In the genomic region with DNA sequence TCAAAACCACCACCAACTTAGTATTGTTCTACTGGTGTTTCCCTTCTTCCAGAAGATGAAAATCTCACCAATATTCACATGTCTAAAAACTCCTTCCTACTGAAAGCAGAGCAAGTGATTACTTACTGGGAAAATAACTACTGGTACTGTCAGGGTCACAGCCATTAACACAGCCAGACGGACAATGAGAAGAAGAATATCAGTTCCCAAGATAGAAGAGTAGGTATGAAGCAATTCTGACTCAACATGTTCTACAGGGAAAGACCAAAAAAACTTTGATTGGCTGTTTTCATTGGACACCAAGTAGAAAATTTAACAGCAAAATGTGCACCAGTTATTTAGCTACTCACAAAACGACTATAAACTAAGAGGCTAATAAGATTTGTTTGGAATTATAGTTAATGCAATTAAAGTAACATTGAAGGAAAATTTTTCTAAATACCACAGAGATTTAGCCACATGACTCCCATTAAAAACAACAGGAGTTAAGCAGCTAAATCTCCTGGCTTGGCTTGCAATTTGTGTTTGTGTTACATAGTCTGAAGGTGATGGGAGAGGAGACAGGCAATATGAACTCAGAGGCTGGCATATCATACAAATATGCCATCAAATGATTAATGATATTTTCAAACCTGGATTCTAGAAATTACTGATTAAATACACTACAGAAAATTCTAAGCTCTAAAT, we compare ENCODE assay signal across 1 cellular context.
TF ChIP-seq lines count a peak whose summit lies in the region.

No MANE protein-coding gene starts in this region.

TF ChIP-seq in GM23338, 12 proteins besides CTCF, POLR2A, EP300 and RAD21 (continued from another document):
- no peak for TF ChIP-seq STAT1 (IDR thresholded peaks at IDR 0.05; ENCODE audit: unreplicated experiment)
- TF ChIP-seq POLR2AphosphoS5 (IDR thresholded peaks at IDR 0.05; ENCODE audit: low read depth): no peak
- TF ChIP-seq NANOG (IDR thresholded peaks at IDR 0.05; ENCODE audit: borderline replicate concordance): no peak
- TF ChIP-seq ZNF114 (CRISPR knock-in tag; IDR thresholded peaks at IDR 0.05): no peak
